ENCODE assay signal across 8 cellular contexts in the genomic region with DNA sequence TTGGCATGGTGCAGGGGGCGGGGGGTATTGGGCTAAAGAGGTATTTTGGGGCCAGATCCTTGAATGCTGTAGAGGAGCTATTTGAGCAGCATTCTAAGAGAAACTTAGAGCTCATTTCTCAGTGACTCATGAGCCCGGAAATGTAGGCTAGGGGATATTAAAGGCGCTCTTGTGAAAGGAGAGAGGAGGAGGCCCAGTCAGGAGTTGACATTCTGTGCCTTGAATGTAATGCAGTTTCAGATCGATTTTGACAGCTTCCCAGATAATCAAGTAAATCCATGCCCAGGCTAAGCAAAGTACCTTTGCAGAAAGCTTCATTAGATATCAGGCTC. TPM values are rescaled to one million over a fixed set of nuclear protein-coding genes. Genes with fewer than 3 reads are reported as not detected.
DNase-seq lines count a peak whose midpoint lies in the region; ATAC-seq and TF ChIP-seq lines count a peak whose summit lies in the region.

No MANE protein-coding gene starts in this region.

- CTCF ChIA-PET in CD8-positive, alpha-beta T cell (lab: Charles Lee) = interaction anchor here (0.7 to 2.6 kb wide), 26 partner anchors 8 to 225 kb away, joined by 3 to 25 read pairs (median 4); no protein-coding TSS in a partner anchor
- CTCF ChIA-PET in MCF 10A (lab: Yijun Ruan, JAX) = interaction anchor here (0.6 to 2.8 kb wide), 18 partner anchors 13 to 204 kb away, joined by 3 to 21 read pairs (median 4); no protein-coding TSS in a partner anchor

- peaks cover 55% of the 10 kb centered on the region for H3K4me1 Mint-ChIP-seq in CD8-positive, alpha-beta T cell (ENCODE audit: low read depth)
- H3K4me1 Mint-ChIP-seq in GM23338 (peaks cover 42% of the 10 kb centered on the region), MCF 10A (ENCODE audit: insufficient read depth, unreplicated experiment) (peaks cover 31% of the 10 kb centered on the region)

- peak overlapping the region; percentile 76 for H3K4me3 ChIP-seq in CD8-positive, alpha-beta T cell (ENCODE audit: low read depth, low read length)
- H3K4me3 ChIP-seq in GM23338 (peak overlapping the region; percentile 92), SJCRH30 (peak overlapping the region; percentile 99), kidney epithelial cell (ENCODE audit: low read depth, low read length) (peak overlapping the region; percentile 89)

- peak overlapping the region; percentile 65 for H3K27ac ChIP-seq in CD8-positive, alpha-beta T cell (ENCODE audit: low read depth, low read length)
- H3K27ac ChIP-seq in GM23338 (ENCODE audit: low read depth) (no peak overlapping the region), SJCRH30 (peak overlapping the region; percentile 63)

- peak overlapping the region; percentile 97 for H3K27ac Mint-ChIP-seq in CD8-positive, alpha-beta T cell
- H3K27ac Mint-ChIP-seq in GM23338 (peak overlapping the region; percentile 70; the same call in 1 of the 2 replicates), MCF 10A (ENCODE audit: low read depth, unreplicated experiment) (peak overlapping the region; percentile 81)

- peaks cover 42% of the 10 kb centered on the region for H3K4me1 ChIP-seq in CD8-positive, alpha-beta T cell (ENCODE audit: insufficient read depth, low read length)
- H3K4me1 ChIP-seq in GM23338 (ENCODE audit: insufficient read depth) (peaks cover 46% of the 10 kb centered on the region), SJCRH30 (peaks cover 15% of the 10 kb centered on the region)

- no peaks in the 10 kb centered on the region for H3K9me2 ChIP-seq in GM23338 (ENCODE audit: insufficient read depth)

- DNase-seq in CD8-positive, alpha-beta T cell = peak in 5 of 7 experiments; percentile 20 to 50 (median 41)
- DNase-seq in GM23338 (ENCODE audit: low spot score) (peak; percentile 47), SJCRH30 (peak in 1 of 2 experiments; percentile 17), MCF 10A (ENCODE audit: unreplicated experiment) (peak; percentile 84), kidney epithelial cell (ENCODE audit: low read depth) (no peak), NCI-H187 (lab: John Stamatoyannopoulos, UW) (no peak)
- peak; percentile 38 for DNase-seq in stimulated activated CD4-positive, alpha-beta T cell treated with anti-CD3 and anti-CD28 coated beads, Interleukin-2, amount 100 ng/mL, for 4 hours (ENCODE audit: low read depth)

- intact Hi-C loops in CD8-positive, alpha-beta T cell (cut with DNase I, micrococcal nuclease) = loop anchor here (1.0 to 10.0 kb wide), 10 partner anchors 9 to 791 kb away; partner anchors contain the start of genes FBXO36 (in 1 of the 2), SP100 (in 1 of the 2), SP110 (in 1 of the 2) and TRIP12 (in 1 of the 2)
- intact Hi-C loops in MCF 10A (cut with micrococcal nuclease) = loop anchor here (1.0 kb wide), 3 partner anchors 46 to 84 kb away; no protein-coding TSS in a partner anchor

- BruUV-seq in MCF 10A (replicated peaks; lab: Mats Ljungman, UMichigan) = TSS peak; percentile 32

- no peaks in the 10 kb centered on the region for H3F3A ChIP-seq in GM23338 (replicated peaks; ENCODE audit: low read depth)

- POLR2A ChIA-PET in CD8-positive, alpha-beta T cell (lab: Charles Lee) = interaction anchor here (0.7 to 2.9 kb wide), 22 partner anchors 9 to 299 kb away, joined by 3 to 23 read pairs (median 4); partner anchors contain the start of gene SP100
- POLR2A ChIA-PET in MCF 10A (lab: Yijun Ruan, JAX) = interaction anchor here (0.7 to 7.5 kb wide), 47 partner anchors 9 to 1131 kb away, joined by 3 to 183 read pairs (median 5); partner anchors contain the start of genes NCL, PTMA, SP100 and TRIP12

- peaks cover 16% of the 10 kb centered on the region; the same call in 1 of the 2 replicates for H4K20me1 ChIP-seq in GM23338 (replicated peaks; ENCODE audit: insufficient read depth)

- H3K79me2 ChIP-seq in GM23338 (replicated peaks; ENCODE audit: insufficient read depth) = peaks cover 61% of the 10 kb centered on the region

- no peaks in the 10 kb centered on the region for H3K36me3 ChIP-seq in CD8-positive, alpha-beta T cell (ENCODE audit: insufficient read depth, low read length)
- H3K36me3 ChIP-seq in GM23338 (ENCODE audit: insufficient read depth) = no peaks in the 10 kb centered on the region
- no peaks in the 10 kb centered on the region for H3K36me3 ChIP-seq in SJCRH30
- H3K36me3 ChIP-seq in kidney epithelial cell (ENCODE audit: control insufficient read depth, insufficient read depth, low read length) = no peaks in the 10 kb centered on the region

- ATAC-seq in CD8-positive, alpha-beta T cell = peak; percentile 55
- ATAC-seq in GM23338 = no peak
- no peak for ATAC-seq in GM21737 (IDR thresholded peaks at IDR 0.05; ENCODE audit: unreplicated experiment)

- H3K27me3 ChIP-seq in CD8-positive, alpha-beta T cell (ENCODE audit: insufficient read depth, low read length) = no peaks in the 10 kb centered on the region
- H3K27me3 ChIP-seq in GM23338 (ENCODE audit: insufficient read depth) (no peaks in the 10 kb centered on the region), SJCRH30 (no peaks in the 10 kb centered on the region), kidney epithelial cell (ENCODE audit: control insufficient read depth, insufficient read depth, low read length) (no peaks in the 10 kb centered on the region)

- no peaks in the 10 kb centered on the region for H3K27me3 Mint-ChIP-seq in CD8-positive, alpha-beta T cell (ENCODE audit: low read depth)
- H3K27me3 Mint-ChIP-seq in GM23338 (ENCODE audit: insufficient read depth, low read depth, poor library complexity) (peaks cover 5% of the 10 kb centered on the region), MCF 10A (ENCODE audit: insufficient read depth, unreplicated experiment) (no peaks in the 10 kb centered on the region)

- peak overlapping the region; percentile 95 for H3K4me3 Mint-ChIP-seq in CD8-positive, alpha-beta T cell
- H3K4me3 Mint-ChIP-seq in GM23338 = peak overlapping the region; percentile 91
- peak overlapping the region; percentile 82 for H3K4me3 Mint-ChIP-seq in MCF 10A (ENCODE audit: unreplicated experiment)

- H3K9me3 ChIP-seq in CD8-positive, alpha-beta T cell (ENCODE audit: low read length) = no peaks in the 10 kb centered on the region
- H3K9me3 ChIP-seq in SJCRH30 (replicated peaks) = no peaks in the 10 kb centered on the region

- TF ChIP-seq CTCF in CD8-positive, alpha-beta T cell (IDR thresholded peaks at IDR 0.05) = no peak
- TF ChIP-seq CTCF in GM23338 (conservative IDR thresholded peaks at IDR 0.05; ENCODE audit: low read depth in 2 of 2) = no peak
- TF ChIP-seq CTCF in MCF 10A (IDR thresholded peaks at IDR 0.05; ENCODE audit: unreplicated experiment) = no peak
- TF ChIP-seq CTCF in kidney epithelial cell (IDR thresholded peaks at IDR 0.05; ENCODE audit: insufficient read depth, low read length, poor library complexity, severe bottlenecking) = no peak

- no peaks in the 10 kb centered on the region for H3K9me3 Mint-ChIP-seq in CD8-positive, alpha-beta T cell
- no peaks in the 10 kb centered on the region for H3K9me3 Mint-ChIP-seq in GM23338
- no peaks in the 10 kb centered on the region for H3K9me3 Mint-ChIP-seq in MCF 10A (ENCODE audit: unreplicated experiment)

- peak overlapping the region; percentile 87 for H3K4me2 ChIP-seq in GM23338

- H2AFZ ChIP-seq in GM23338 = no peak overlapping the region

- peaks cover 18% of the 10 kb centered on the region for H3K36me3 Mint-ChIP-seq in CD8-positive, alpha-beta T cell
- H3K36me3 Mint-ChIP-seq in GM23338 (ENCODE audit: low read depth) (peaks cover 11% of the 10 kb centered on the region; the same call in 2 of the 3 replicates), MCF 10A (ENCODE audit: insufficient read depth, unreplicated experiment) (no peaks in the 10 kb centered on the region)

RNA-seq across cellular contexts. Expression of gene CAB39, which starts 1.4 kb away (rescaled TPM):
- 10 to 100 TPM; 36.4 to 42.6 TPM for total RNA-seq in CD8-positive, alpha-beta T cell
- 67.5 and 73.9 TPM in 2 replicates for total RNA-seq in GM23338 (2014; rRNA removed; shearing (Covaris generic))
- polyA plus RNA-seq in GM23338 (2016; fragmentation: Nextera tagmentation; extraction: Ambion mirVana) = 15.5 and 18.7 TPM in 2 replicates
- total RNA-seq in SJCRH30 (2014; rRNA removed; shearing (Covaris generic)) = 51.4 and 53.5 TPM in 2 replicates
- total RNA-seq in MCF 10A (2022) = 76.9 and 91.7 TPM in 2 replicates
- total RNA-seq in kidney epithelial cell = 57.8 and 59.8 TPM in 2 replicates

Comparison
In these comparisons a context has a peak if more than half of its experiments do, and no peak if none do; other contexts are left out.
1. DNase-seq: peak in CD8-positive, alpha-beta T cell (5 of 7), GM23338 (single experiment), MCF 10A (single experiment) and stimulated activated CD4-positive, alpha-beta T cell treated with anti-CD3 and anti-CD28 coated beads, Interleukin-2, amount 100 ng/mL, for 4 hours (single experiment); none in kidney epithelial cell (single experiment) and NCI-H187 (0 of 2).
2. Peak in every context shown above with its lines, with median percentiles within 50 percentile points of each other: H3K4me3 ChIP-seq, H3K27ac Mint-ChIP-seq and H3K4me3 Mint-ChIP-seq.